Comparison of ENCODE assay signal across 2 cellular contexts in the genomic region with DNA sequence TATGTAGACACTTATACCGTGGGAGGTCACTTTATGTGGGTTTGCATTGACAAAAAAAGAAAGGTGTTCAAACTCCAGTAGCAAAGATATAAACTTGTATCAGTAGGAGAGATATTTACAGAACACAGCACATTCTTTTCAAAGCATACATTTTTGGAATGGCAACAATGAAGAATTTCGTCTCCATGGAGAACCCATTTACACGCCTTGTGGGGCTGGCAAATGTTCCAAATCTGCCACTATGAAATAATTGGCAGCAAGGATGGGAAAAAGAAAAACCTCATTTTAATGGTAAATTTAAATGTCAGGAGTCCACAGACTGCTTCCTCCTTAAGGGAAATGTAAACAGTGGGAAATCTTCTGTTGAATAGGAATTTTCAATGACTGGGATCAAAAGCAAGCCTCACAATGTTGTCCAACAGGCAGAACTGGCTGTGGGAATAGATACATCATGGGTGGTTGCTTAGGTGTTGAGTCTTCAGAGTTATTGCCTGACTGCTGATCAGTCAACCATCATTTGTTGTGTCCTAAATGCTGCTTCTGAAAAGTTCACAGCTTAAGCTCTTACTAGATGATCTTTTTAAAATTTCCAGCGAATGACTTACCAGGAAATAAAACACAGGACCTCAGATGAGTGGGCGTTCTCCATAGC.
TF ChIP-seq lines count a peak whose summit lies in the region.

No MANE protein-coding gene starts in this region.

TF ChIP-seq in IMR-90, 13 proteins besides CTCF, POLR2A, EP300 and RAD21 (continued from another document):
- TF ChIP-seq CHD1 (IDR thresholded peaks at IDR 0.05; ENCODE audit: low read depth, low read length) (no peak), NFE2L2 (IDR thresholded peaks at IDR 0.05; ENCODE audit: low read depth, low read length) (no peak), RCOR1 (IDR thresholded peaks at IDR 0.05; ENCODE audit: insufficient replicate concordance, low read length) (no peak), MAZ (IDR thresholded peaks at IDR 0.05; ENCODE audit: borderline replicate concordance, low read depth, low read length) (no peak)

TF ChIP-seq in HEK293T, 16 proteins besides CTCF, POLR2A, EP300 and RAD21 (continued from another document):
- TF ChIP-seq, protein P1, sequence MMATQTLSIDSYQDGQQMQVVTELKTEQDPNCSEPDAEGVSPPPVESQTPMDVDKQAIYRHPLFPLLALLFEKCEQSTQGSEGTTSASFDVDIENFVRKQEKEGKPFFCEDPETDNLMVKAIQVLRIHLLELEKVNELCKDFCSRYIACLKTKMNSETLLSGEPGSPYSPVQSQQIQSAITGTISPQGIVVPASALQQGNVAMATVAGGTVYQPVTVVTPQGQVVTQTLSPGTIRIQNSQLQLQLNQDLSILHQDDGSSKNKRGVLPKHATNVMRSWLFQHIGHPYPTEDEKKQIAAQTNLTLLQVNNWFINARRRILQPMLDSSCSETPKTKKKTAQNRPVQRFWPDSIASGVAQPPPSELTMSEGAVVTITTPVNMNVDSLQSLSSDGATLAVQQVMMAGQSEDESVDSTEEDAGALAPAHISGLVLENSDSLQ (IDR thresholded peaks at IDR 0.05) = no peak
- TF ChIP-seq SUZ12 (IDR thresholded peaks at IDR 0.05) (no peak), BHLHE40 (IDR thresholded peaks at IDR 0.05; ENCODE audit: borderline replicate concordance) (no peak), FOXM1 (IDR thresholded peaks at IDR 0.05; ENCODE audit: borderline replicate concordance) (no peak)
